20 cellular contexts compared by ENCODE assay signal in the genomic region with DNA sequence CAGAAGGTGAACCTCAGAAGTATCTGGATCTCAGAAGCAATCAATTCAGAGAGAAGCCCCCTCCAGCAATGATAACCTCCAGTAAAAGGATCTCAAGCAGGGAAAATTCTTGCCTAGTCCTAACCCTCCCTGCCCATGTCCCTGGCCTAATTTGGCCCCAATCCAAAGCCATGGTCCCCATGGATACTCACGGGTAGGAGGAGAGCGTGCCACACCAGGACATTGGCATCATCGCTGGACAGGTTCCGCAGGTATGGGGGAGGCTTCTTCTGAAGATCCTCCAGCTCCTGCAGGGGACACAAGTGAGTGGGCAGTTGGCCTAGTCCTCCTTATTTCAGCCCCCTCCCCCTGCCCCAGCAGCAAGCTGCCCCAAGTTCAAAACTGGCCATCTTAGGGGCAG.
DNase-seq lines count a peak whose midpoint lies in the region; ATAC-seq lines count a peak whose summit lies in the region.
"Had no signal": no experiment of that assay in that cellular context is flagged by ENCODE, and none has a peak within 500 bp of the region (broad histone marks: within the 10 kb centered on the region; RNA-seq: fewer than 3 reads in every experiment).

No MANE protein-coding gene starts in this region.

- ATAC-seq in stimulated activated naive CD8-positive, alpha-beta T cell treated with anti-CD3 and anti-CD28 coated beads, Interleukin-15, amount 100 ng/mL, for 72 hours: no peak
- no peak for ATAC-seq in effector memory CD8-positive, alpha-beta T cell (replicated peaks)
- ATAC-seq: Right ventricle myocardium inferior had no signal

- H3K4me1 Mint-ChIP-seq in stimulated activated naive CD8-positive, alpha-beta T cell treated with anti-CD3 and anti-CD28 coated beads, Interleukin-15, Interleukin-2, amounts not matched to agents 100 ng/mL and 50 ng/mL, for 24 hours (ENCODE audit: low read depth): peaks cover 40% of the 10 kb centered on the region
- H3K4me1 Mint-ChIP-seq in stimulated activated naive CD8-positive, alpha-beta T cell treated with anti-CD3 and anti-CD28 coated beads, Interleukin-15, amount 100 ng/mL, for 72 hours: peaks cover 48% of the 10 kb centered on the region
- H3K4me1 Mint-ChIP-seq in effector memory CD8-positive, alpha-beta T cell (ENCODE audit: low read depth in 2 of 2): peaks cover 32 to 38% of the 10 kb centered on the region in 2 donors

- H3K4me3 Mint-ChIP-seq in stimulated activated naive CD8-positive, alpha-beta T cell treated with anti-CD3 and anti-CD28 coated beads, Interleukin-15, Interleukin-2, amounts not matched to agents 100 ng/mL and 50 ng/mL, for 24 hours: no peak overlapping the region
- H3K4me3 Mint-ChIP-seq in stimulated activated naive CD8-positive, alpha-beta T cell treated with anti-CD3 and anti-CD28 coated beads, Interleukin-15, amount 100 ng/mL, for 72 hours: no peak overlapping the region
- no peak overlapping the region for H3K4me3 Mint-ChIP-seq in effector memory CD8-positive, alpha-beta T cell
- H3K4me3 Mint-ChIP-seq: CD4-positive, alpha-beta memory T cell had no signal

- H3K9me3 Mint-ChIP-seq in stimulated activated naive CD8-positive, alpha-beta T cell treated with anti-CD3 and anti-CD28 coated beads, Interleukin-15, Interleukin-2, amounts not matched to agents 100 ng/mL and 50 ng/mL, for 24 hours: no peaks in the 10 kb centered on the region
- no peaks in the 10 kb centered on the region for H3K9me3 Mint-ChIP-seq in stimulated activated naive CD8-positive, alpha-beta T cell treated with anti-CD3 and anti-CD28 coated beads, Interleukin-15, amount 100 ng/mL, for 72 hours
- no peaks in the 10 kb centered on the region for H3K9me3 Mint-ChIP-seq in effector memory CD8-positive, alpha-beta T cell

- no peaks in the 10 kb centered on the region for H3K27me3 Mint-ChIP-seq in stimulated activated naive CD8-positive, alpha-beta T cell treated with anti-CD3 and anti-CD28 coated beads, Interleukin-15, Interleukin-2, amounts not matched to agents 100 ng/mL and 50 ng/mL, for 24 hours
- no peaks in the 10 kb centered on the region for H3K27me3 Mint-ChIP-seq in stimulated activated naive CD8-positive, alpha-beta T cell treated with anti-CD3 and anti-CD28 coated beads, Interleukin-15, amount 100 ng/mL, for 72 hours
- no peaks in the 10 kb centered on the region for H3K27me3 Mint-ChIP-seq in effector memory CD8-positive, alpha-beta T cell
- H3K27me3 Mint-ChIP-seq: CD4-positive, alpha-beta memory T cell had no signal

- peak overlapping the region; percentile 52 for H3K27ac Mint-ChIP-seq in stimulated activated naive CD8-positive, alpha-beta T cell treated with anti-CD3 and anti-CD28 coated beads, Interleukin-15, Interleukin-2, amounts not matched to agents 100 ng/mL and 50 ng/mL, for 24 hours
- H3K27ac Mint-ChIP-seq in stimulated activated naive CD8-positive, alpha-beta T cell treated with anti-CD3 and anti-CD28 coated beads, Interleukin-15, amount 100 ng/mL, for 72 hours: no peak overlapping the region
- H3K27ac Mint-ChIP-seq in effector memory CD8-positive, alpha-beta T cell: peak overlapping the region; percentile 29 to 56

- peaks cover 65% of the 10 kb centered on the region for H3K36me3 Mint-ChIP-seq in stimulated activated naive CD8-positive, alpha-beta T cell treated with anti-CD3 and anti-CD28 coated beads, Interleukin-15, Interleukin-2, amounts not matched to agents 100 ng/mL and 50 ng/mL, for 24 hours (ENCODE audit: low read depth)
- H3K36me3 Mint-ChIP-seq in effector memory CD8-positive, alpha-beta T cell (ENCODE audit: insufficient read depth): peaks cover 73% of the 10 kb centered on the region

- DNase-seq in NCI-H2029 (lab: John Stamatoyannopoulos, UW) (peak; percentile 23), NCI-H2029 treated with DMSO at 0.1 percent for 48 hours (lab: John Stamatoyannopoulos, UW) (no peak), NCI-H2107 (lab: John Stamatoyannopoulos, UW) (no peak), anterior cingulate cortex (lab: John Stamatoyannopoulos, UW) (no peak)
- DNase-seq in stimulated activated naive CD8-positive, alpha-beta T cell treated with anti-CD3 and anti-CD28 coated beads, Interleukin-15, amount 100 ng/mL, for 72 hours: no peak
- no peak for DNase-seq in effector memory CD8-positive, alpha-beta T cell
- no peak for DNase-seq in stimulated activated CD4-positive, alpha-beta T cell treated with anti-CD3 and anti-CD28 coated beads, Interleukin-12 subunit alpha, Interleukin-12 subunit beta, amount 100 ng/mL, for 4 hours
- DNase-seq: 8988T; BE2C; CD4-positive, alpha-beta memory T cell; DMS79 treated with DMSO at 0.1 percent for 48 hours; KBM-7; NCI-H1048; NCI-H1436 treated with DMSO at 0.1 percent for 48 hours; NCI-H2081 treated with DMSO at 0.1 percent for 48 hours; NCI-H345; NCI-H82; Peyer's patch had no signal

Comparison
In these comparisons a context has a peak if more than half of its experiments do, and no peak if none do; other contexts are left out.
1. H3K27ac Mint-ChIP-seq: peak in stimulated activated naive CD8-positive, alpha-beta T cell treated with anti-CD3 and anti-CD28 coated beads, Interleukin-15, Interleukin-2, amounts not matched to agents 100 ng/mL and 50 ng/mL, for 24 hours (single experiment) and effector memory CD8-positive, alpha-beta T cell (2 of 2); none in stimulated activated naive CD8-positive, alpha-beta T cell treated with anti-CD3 and anti-CD28 coated beads, Interleukin-15, amount 100 ng/mL, for 72 hours (0 of 2).